Comparison of ENCODE assay signal across 1 cellular context in the genomic region with DNA sequence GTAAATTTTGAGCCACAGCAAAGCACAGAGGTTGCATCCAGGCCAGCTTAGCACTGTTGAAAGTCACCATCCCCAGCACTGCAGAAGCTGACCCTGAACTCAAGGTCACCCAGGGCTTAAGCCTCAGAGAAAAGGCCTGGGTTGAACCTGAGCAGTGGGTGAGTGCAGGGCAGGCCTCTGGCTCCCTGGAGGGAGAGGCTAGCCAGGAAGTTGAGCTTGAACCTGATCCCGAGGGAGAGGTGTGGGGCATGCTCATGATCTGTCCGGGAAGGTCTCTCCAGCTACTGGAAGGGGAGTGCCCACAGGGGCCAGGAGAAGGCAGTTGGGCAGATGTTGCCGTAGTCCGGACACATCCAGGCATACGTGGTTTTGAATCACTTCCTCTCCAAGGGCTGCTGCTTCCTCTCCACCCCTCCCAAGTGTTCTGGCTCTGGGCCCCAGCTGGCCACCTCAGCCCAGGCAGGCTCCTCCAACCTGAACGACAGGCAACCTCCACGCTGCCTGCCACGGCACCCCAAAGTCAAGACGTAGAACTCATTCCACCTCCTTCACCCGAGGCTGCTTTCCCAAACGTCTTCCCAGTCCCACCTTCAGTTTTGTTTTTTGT.
A peak's percentile ranks its signal among the peaks of the same experiment; 100 is the strongest.
TF ChIP-seq lines count a peak whose summit lies in the region.

No MANE protein-coding gene starts in this region.

TF ChIP-seq in HepG2, 621 proteins besides CTCF, POLR2A, EP300 and RAD21 (continued from another document and continues in another):
- TF ChIP-seq, protein P1, sequence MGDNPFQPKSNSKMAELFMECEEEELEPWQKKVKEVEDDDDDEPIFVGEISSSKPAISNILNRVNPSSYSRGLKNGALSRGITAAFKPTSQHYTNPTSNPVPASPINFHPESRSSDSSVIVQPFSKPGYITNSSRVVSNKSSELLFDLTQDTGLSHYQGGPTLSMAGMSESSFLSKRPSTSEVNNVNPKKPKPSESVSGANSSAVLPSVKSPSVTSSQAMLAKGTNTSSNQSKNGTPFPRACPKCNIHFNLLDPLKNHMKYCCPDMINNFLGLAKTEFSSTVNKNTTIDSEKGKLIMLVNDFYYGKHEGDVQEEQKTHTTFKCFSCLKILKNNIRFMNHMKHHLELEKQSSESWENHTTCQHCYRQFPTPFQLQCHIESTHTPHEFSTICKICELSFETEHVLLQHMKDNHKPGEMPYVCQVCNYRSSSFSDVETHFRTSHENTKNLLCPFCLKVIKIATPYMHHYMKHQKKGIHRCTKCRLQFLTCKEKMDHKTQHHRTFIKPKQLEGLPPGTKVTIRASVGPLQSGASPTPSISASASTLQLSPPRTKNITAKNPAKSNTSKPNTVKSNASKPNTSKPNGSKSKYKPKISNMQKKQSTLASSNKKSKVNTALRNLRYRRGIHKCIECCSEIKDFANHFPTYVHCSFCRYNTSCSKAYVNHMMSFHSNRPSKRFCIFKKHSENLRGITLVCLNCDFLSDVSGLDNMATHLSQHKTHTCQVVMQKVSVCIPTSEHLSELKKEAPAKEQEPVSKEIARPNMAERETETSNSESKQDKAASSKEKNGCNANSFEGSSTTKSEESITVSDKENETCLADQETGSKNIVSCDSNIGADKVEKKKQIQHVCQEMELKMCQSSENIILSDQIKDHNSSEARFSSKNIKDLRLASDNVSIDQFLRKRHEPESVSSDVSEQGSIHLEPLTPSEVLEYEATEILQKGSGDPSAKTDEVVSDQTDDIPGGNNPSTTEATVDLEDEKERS (CRISPR knock-in tag; IDR thresholded peaks at IDR 0.05), result 0 out of 2 replicates have a peak, but pooled peaks have one; percentile 46
- TF ChIP-seq SIN3A (IDR thresholded peaks at IDR 0.05; ENCODE audit: borderline replicate concordance, low read depth, low read length) (0 out of 2 replicates have a peak, but pooled peaks have one; percentile 6), JUNB (CRISPR knock-in tag; IDR thresholded peaks at IDR 0.05; ENCODE audit: borderline replicate concordance) (no peak), ARNTL (CRISPR knock-in tag; IDR thresholded peaks at IDR 0.05) (peak; percentile 75), HOXA9 (CRISPR knock-in tag; IDR thresholded peaks at IDR 0.05; ENCODE audit: borderline replicate concordance) (no peak), ZNF780A (CRISPR knock-in tag; IDR thresholded peaks at IDR 0.05) (no peak), FOXP1 (IDR thresholded peaks at IDR 0.05) (no peak), FOXP1 (CRISPR knock-in tag; IDR thresholded peaks at IDR 0.05) (peak; percentile 49), BORCS8-MEF2B (CRISPR knock-in tag; IDR thresholded peaks at IDR 0.05) (peak; percentile 93), ZNF431 (CRISPR knock-in tag; IDR thresholded peaks at IDR 0.05; ENCODE audit: borderline replicate concordance, low read depth) (0 out of 2 replicates have a peak, but pooled peaks have one; percentile 72), ZNF790 (CRISPR knock-in tag; IDR thresholded peaks at IDR 0.05; ENCODE audit: borderline replicate concordance) (no peak), ZNF230 (CRISPR knock-in tag; IDR thresholded peaks at IDR 0.05) (0 out of 2 replicates have a peak, but pooled peaks have one; percentile 65), NCOA5 (CRISPR knock-in tag; IDR thresholded peaks at IDR 0.05) (0 out of 2 replicates have a peak, but pooled peaks have one; percentile 20), ZNF549 (CRISPR knock-in tag; IDR thresholded peaks at IDR 0.05) (no peak), ZNF850 (CRISPR knock-in tag; conservative IDR thresholded peaks at IDR 0.05) (no peak), ZNF124 (CRISPR knock-in tag; IDR thresholded peaks at IDR 0.05) (peak; percentile 93), HOXA5 (CRISPR knock-in tag; IDR thresholded peaks at IDR 0.05) (0 out of 2 replicates have a peak, but pooled peaks have one; percentile 38), RBAK (CRISPR knock-in tag; IDR thresholded peaks at IDR 0.05) (no peak), PHF5A (CRISPR knock-in tag; IDR thresholded peaks at IDR 0.05; ENCODE audit: low read depth, unreplicated experiment) (peak; percentile 97), ZBTB8A (CRISPR knock-in tag; IDR thresholded peaks at IDR 0.05; ENCODE audit: borderline replicate concordance, low read depth) (no peak; the same call in 1 of the 2 replicates), ZNF382 (CRISPR knock-in tag; IDR thresholded peaks at IDR 0.05; ENCODE audit: borderline replicate concordance) (no peak), SAFB2 (CRISPR knock-in tag; IDR thresholded peaks at IDR 0.05; ENCODE audit: borderline replicate concordance, low read depth) (peak; percentile 74; the same call in 1 of the 2 replicates), ZNF746 (CRISPR knock-in tag; IDR thresholded peaks at IDR 0.05) (peak; percentile 84), ZNF570 (CRISPR knock-in tag; IDR thresholded peaks at IDR 0.05; ENCODE audit: borderline replicate concordance) (no peak), ERF (CRISPR knock-in tag; IDR thresholded peaks at IDR 0.05) (peak; percentile 97), ZSCAN25 (CRISPR knock-in tag; IDR thresholded peaks at IDR 0.05) (peak; percentile 96), NAIF1 (CRISPR knock-in tag; IDR thresholded peaks at IDR 0.05; ENCODE audit: borderline replicate concordance) (peak; percentile 60; the same call in 1 of the 2 replicates), MYC (CRISPR knock-in tag; IDR thresholded peaks at IDR 0.05; ENCODE audit: borderline replicate concordance) (peak; percentile 68; the same call in 1 of the 2 replicates), ZNF747 (CRISPR knock-in tag; IDR thresholded peaks at IDR 0.05; ENCODE audit: borderline replicate concordance) (peak; percentile 96), LCORL (IDR thresholded peaks at IDR 0.05) (no peak), LCORL (CRISPR knock-in tag; IDR thresholded peaks at IDR 0.05) (peak; percentile 83), MED1 (CRISPR knock-in tag; IDR thresholded peaks at IDR 0.05) (peak; percentile 96)
- TF ChIP-seq, protein P2, sequence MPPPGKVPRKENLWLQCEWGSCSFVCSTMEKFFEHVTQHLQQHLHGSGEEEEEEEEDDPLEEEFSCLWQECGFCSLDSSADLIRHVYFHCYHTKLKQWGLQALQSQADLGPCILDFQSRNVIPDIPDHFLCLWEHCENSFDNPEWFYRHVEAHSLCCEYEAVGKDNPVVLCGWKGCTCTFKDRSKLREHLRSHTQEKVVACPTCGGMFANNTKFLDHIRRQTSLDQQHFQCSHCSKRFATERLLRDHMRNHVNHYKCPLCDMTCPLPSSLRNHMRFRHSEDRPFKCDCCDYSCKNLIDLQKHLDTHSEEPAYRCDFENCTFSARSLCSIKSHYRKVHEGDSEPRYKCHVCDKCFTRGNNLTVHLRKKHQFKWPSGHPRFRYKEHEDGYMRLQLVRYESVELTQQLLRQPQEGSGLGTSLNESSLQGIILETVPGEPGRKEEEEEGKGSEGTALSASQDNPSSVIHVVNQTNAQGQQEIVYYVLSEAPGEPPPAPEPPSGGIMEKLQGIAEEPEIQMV (CRISPR knock-in tag; IDR thresholded peaks at IDR 0.05; ENCODE audit: low read depth), result peak; percentile 72; the same call in 1 of the 2 replicates
- TF ChIP-seq, protein P3, sequence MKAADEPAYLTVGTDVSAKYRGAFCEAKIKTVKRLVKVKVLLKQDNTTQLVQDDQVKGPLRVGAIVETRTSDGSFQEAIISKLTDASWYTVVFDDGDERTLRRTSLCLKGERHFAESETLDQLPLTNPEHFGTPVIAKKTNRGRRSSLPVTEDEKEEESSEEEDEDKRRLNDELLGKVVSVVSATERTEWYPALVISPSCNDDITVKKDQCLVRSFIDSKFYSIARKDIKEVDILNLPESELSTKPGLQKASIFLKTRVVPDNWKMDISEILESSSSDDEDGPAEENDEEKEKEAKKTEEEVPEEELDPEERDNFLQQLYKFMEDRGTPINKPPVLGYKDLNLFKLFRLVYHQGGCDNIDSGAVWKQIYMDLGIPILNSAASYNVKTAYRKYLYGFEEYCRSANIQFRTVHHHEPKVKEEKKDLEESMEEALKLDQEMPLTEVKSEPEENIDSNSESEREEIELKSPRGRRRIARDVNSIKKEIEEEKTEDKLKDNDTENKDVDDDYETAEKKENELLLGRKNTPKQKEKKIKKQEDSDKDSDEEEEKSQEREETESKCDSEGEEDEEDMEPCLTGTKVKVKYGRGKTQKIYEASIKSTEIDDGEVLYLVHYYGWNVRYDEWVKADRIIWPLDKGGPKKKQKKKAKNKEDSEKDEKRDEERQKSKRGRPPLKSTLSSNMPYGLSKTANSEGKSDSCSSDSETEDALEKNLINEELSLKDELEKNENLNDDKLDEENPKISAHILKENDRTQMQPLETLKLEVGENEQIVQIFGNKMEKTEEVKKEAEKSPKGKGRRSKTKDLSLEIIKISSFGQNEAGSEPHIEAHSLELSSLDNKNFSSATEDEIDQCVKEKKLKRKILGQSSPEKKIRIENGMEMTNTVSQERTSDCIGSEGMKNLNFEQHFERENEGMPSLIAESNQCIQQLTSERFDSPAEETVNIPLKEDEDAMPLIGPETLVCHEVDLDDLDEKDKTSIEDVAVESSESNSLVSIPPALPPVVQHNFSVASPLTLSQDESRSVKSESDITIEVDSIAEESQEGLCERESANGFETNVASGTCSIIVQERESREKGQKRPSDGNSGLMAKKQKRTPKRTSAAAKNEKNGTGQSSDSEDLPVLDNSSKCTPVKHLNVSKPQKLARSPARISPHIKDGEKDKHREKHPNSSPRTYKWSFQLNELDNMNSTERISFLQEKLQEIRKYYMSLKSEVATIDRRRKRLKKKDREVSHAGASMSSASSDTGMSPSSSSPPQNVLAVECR (CRISPR knock-in tag; IDR thresholded peaks at IDR 0.05; ENCODE audit: borderline replicate concordance), result peak; percentile 67; the same call in 1 of the 2 replicates
- TF ChIP-seq, protein P4, sequence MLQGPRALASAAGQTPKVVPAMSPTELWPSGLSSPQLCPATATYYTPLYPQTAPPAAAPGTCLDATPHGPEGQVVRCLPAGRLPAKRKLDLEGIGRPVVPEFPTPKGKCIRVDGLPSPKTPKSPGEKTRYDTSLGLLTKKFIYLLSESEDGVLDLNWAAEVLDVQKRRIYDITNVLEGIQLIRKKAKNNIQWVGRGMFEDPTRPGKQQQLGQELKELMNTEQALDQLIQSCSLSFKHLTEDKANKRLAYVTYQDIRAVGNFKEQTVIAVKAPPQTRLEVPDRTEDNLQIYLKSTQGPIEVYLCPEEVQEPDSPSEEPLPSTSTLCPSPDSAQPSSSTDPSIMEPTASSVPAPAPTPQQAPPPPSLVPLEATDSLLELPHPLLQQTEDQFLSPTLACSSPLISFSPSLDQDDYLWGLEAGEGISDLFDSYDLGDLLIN (CRISPR knock-in tag; IDR thresholded peaks at IDR 0.05; ENCODE audit: borderline replicate concordance), result 0 out of 2 replicates have a peak, but pooled peaks have one; percentile 14
- TF ChIP-seq, protein P5, sequence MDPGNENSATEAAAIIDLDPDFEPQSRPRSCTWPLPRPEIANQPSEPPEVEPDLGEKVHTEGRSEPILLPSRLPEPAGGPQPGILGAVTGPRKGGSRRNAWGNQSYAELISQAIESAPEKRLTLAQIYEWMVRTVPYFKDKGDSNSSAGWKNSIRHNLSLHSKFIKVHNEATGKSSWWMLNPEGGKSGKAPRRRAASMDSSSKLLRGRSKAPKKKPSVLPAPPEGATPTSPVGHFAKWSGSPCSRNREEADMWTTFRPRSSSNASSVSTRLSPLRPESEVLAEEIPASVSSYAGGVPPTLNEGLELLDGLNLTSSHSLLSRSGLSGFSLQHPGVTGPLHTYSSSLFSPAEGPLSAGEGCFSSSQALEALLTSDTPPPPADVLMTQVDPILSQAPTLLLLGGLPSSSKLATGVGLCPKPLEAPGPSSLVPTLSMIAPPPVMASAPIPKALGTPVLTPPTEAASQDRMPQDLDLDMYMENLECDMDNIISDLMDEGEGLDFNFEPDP (CRISPR knock-in tag; conservative IDR thresholded peaks at IDR 0.05), result no peak
- TF ChIP-seq, protein P6, sequence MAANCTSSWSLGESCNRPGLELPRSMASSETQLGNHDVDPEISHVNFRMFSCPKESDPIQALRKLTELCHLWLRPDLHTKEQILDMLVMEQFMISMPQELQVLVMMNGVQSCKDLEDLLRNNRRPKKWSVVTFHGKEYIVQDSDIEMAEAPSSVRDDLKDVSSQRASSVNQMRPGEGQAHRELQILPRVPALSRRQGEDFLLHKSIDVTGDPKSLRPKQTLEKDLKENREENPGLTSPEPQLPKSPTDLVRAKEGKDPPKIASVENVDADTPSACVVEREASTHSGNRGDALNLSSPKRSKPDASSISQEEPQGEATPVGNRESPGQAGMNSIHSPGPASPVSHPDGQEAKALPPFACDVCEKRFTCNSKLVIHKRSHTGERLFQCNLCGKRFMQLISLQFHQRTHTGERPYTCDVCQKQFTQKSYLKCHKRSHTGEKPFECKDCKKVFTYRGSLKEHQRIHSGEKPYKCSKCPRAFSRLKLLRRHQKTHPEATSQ (CRISPR knock-in tag; IDR thresholded peaks at IDR 0.05; ENCODE audit: borderline replicate concordance), result 0 out of 2 replicates have a peak, but pooled peaks have one; percentile 85
- TF ChIP-seq, protein P7, sequence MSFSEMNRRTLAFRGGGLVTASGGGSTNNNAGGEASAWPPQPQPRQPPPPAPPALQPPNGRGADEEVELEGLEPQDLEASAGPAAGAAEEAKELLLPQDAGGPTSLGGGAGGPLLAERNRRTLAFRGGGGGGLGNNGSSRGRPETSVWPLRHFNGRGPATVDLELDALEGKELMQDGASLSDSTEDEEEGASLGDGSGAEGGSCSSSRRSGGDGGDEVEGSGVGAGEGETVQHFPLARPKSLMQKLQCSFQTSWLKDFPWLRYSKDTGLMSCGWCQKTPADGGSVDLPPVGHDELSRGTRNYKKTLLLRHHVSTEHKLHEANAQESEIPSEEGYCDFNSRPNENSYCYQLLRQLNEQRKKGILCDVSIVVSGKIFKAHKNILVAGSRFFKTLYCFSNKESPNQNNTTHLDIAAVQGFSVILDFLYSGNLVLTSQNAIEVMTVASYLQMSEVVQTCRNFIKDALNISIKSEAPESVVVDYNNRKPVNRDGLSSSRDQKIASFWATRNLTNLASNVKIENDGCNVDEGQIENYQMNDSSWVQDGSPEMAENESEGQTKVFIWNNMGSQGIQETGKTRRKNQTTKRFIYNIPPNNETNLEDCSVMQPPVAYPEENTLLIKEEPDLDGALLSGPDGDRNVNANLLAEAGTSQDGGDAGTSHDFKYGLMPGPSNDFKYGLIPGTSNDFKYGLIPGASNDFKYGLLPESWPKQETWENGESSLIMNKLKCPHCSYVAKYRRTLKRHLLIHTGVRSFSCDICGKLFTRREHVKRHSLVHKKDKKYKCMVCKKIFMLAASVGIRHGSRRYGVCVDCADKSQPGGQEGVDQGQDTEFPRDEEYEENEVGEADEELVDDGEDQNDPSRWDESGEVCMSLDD (CRISPR knock-in tag; IDR thresholded peaks at IDR 0.05; ENCODE audit: borderline replicate concordance), result 0 out of 2 replicates have a peak, but pooled peaks have one; percentile 66
- TF ChIP-seq, protein P8, sequence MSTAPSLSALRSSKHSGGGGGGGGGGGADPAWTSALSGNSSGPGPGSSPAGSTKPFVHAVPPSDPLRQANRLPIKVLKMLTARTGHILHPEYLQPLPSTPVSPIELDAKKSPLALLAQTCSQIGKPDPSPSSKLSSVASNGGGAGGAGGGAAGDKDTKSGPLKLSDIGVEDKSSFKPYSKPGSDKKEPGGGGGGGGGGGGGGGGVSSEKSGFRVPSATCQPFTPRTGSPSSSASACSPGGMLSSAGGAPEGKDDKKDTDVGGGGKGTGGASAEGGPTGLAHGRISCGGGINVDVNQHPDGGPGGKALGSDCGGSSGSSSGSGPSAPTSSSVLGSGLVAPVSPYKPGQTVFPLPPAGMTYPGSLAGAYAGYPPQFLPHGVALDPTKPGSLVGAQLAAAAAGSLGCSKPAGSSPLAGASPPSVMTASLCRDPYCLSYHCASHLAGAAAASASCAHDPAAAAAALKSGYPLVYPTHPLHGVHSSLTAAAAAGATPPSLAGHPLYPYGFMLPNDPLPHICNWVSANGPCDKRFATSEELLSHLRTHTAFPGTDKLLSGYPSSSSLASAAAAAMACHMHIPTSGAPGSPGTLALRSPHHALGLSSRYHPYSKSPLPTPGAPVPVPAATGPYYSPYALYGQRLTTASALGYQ (CRISPR knock-in tag; IDR thresholded peaks at IDR 0.05), result peak; percentile 91; the same call in 1 of the 2 replicates
